8 cellular contexts compared by ENCODE assay signal in genomic region chr1:23019851-23020625, GRCh38. TPM values are rescaled to one million over a fixed set of nuclear protein-coding genes. Genes with fewer than 3 reads are reported as not detected.
DNase-seq lines count a peak whose midpoint lies in the region; ATAC-seq and TF ChIP-seq lines count a peak whose summit lies in the region.

No MANE protein-coding gene starts in this region.

- ATAC-seq in GM18868 (IDR thresholded peaks at IDR 0.05; ENCODE audit: unreplicated experiment), result peak; percentile 4
- ATAC-seq in HG03108 (IDR thresholded peaks at IDR 0.05; ENCODE audit: unreplicated experiment), result peak; percentile 21
- ATAC-seq in GM18858 (IDR thresholded peaks at IDR 0.05; ENCODE audit: unreplicated experiment), result no peak

- H3K27ac ChIP-seq in right atrium auricular region, result peak overlapping the region; percentile 87 to 89
- peak overlapping the region; percentile 88 for H3K27ac ChIP-seq in rectal smooth muscle tissue (ENCODE audit: low read depth, low read length)

- H3K9ac ChIP-seq in rectal smooth muscle tissue (ENCODE audit: low read length), result peak overlapping the region; percentile 98

- H3K36me3 ChIP-seq in right atrium auricular region (no peaks in the 10 kb centered on the region), rectal smooth muscle tissue (ENCODE audit: control insufficient read depth, insufficient read depth, low read length) (no peaks in the 10 kb centered on the region)

- H3K4me3 ChIP-seq in AG10803 (ENCODE audit: low read length) (peak overlapping the region; percentile 86), right atrium auricular region (peak overlapping the region; percentile 82 to 99), rectal smooth muscle tissue (ENCODE audit: low read length) (peak overlapping the region; percentile 92)

- peak; percentile 31 for DNase-seq in AG10803 (ENCODE audit: low read depth)
- peak; percentile 42 for DNase-seq in RPMI7951 (ENCODE audit: low read depth)
- peak; percentile 12 for DNase-seq in amniotic stem cell (lab: John Stamatoyannopoulos, UW)
- no peak for DNase-seq in right atrium auricular region (ENCODE audit: low spot score)

- no peak for TF ChIP-seq CTCF in AG10803 (conservative IDR thresholded peaks at IDR 0.05; ENCODE audit: low read length)
- TF ChIP-seq CTCF in right atrium auricular region (IDR thresholded peaks at IDR 0.05), result no peak

- peaks cover 0 to 12% of the 10 kb centered on the region in 2 donors for H3K9me3 ChIP-seq in right atrium auricular region

- H3K4me1 ChIP-seq in right atrium auricular region (peaks cover 0 to 16% of the 10 kb centered on the region in 2 donors), rectal smooth muscle tissue (ENCODE audit: control insufficient read depth, insufficient read depth, low read length) (peaks cover 2% of the 10 kb centered on the region)

- H3K27me3 ChIP-seq in right atrium auricular region (no peaks in the 10 kb centered on the region), rectal smooth muscle tissue (ENCODE audit: control insufficient read depth, insufficient read depth, low read length) (no peaks in the 10 kb centered on the region)

RNA-seq across cellular contexts. Expression of gene KDM1A, which starts 0.8 kb away (rescaled TPM):
- 95.1 and 126 TPM in 2 replicates for total RNA-seq in RPMI7951 (2014; rRNA removed; shearing (Covaris generic))
- 10 to 100 TPM; 28.2 to 34.9 TPM for total RNA-seq in right atrium auricular region

RNA-seq across cellular contexts. Expression of gene TEX46, which starts 4.4 kb away (rescaled TPM):
- total RNA-seq in RPMI7951 (2014; rRNA removed; shearing (Covaris generic)), result 0.48 TPM in 1 of 2 replicates, not detected in the other
- not detected for total RNA-seq in right atrium auricular region

RNA-seq across cellular contexts. Expression of gene LACTBL1, which starts 47.4 kb away (rescaled TPM):
- total RNA-seq in RPMI7951 (2014; rRNA removed; shearing (Covaris generic)), result not detected in 2 replicates
- total RNA-seq in right atrium auricular region, result not detected
